Comparison of ENCODE assay signal across 17 cellular contexts in the genomic region with DNA sequence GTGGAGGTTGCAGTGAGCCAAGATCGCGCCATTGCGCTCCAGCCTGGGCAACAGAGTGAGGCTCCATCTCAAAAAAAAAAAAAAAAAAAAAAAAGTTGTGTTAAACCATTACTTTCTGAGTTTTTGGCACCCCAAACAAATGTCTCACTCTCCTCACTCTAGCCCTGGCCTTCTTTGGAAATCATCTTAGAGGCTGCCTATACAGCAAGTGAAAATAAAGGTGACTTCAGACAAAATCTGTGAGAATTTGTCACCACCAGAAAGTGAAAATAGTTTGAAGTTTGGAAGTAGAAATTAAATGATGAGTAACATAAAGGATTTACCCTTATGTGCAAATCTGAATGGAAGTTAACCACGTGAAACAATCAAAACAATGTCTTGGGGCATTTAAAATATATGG. TPM values are rescaled to one million over a fixed set of nuclear protein-coding genes. Genes with fewer than 3 reads are reported as not detected.
DNase-seq lines count a peak whose midpoint lies in the region; ATAC-seq lines count a peak whose summit lies in the region.
"Had no signal": no experiment of that assay in that cellular context is flagged by ENCODE, and none has a peak within 500 bp of the region (broad histone marks: within the 10 kb centered on the region; RNA-seq: fewer than 3 reads in every experiment).

No MANE protein-coding gene starts in this region.

- DNase-seq in activated CD4-positive, CD25-positive, alpha-beta regulatory T cell treated with anti-CD3 and anti-CD28 coated beads, Interleukin-2, amount 50 U/mL, for 72 hours, result no peak
- DNase-seq in activated T-cell treated with anti-CD3 and anti-CD28 coated beads, Interleukin-2, amount 50 U/mL, for 24 hours, result no peak
- DNase-seq in activated T-cell treated with anti-CD3 and anti-CD28 coated beads for 4 hours (no peak), OCI-M2 (lab: John Stamatoyannopoulos, UW; ENCODE audit: unreplicated experiment) (no peak)
- peak; percentile 15 for DNase-seq in activated naive CD4-positive, alpha-beta T cell treated with anti-CD3 and anti-CD28 coated beads for 36 hours
- DNase-seq in activated naive CD4-positive, alpha-beta T cell treated with anti-CD3 and anti-CD28 coated beads, Interleukin-2, amount 50 U/mL, for 16 hours, result no peak
- DNase-seq: Caco-2; CD4-positive, CD25-positive, alpha-beta regulatory T cell; CD8-positive, alpha-beta T cell; DMS153; DND-41; GM23248; H7; HCEC 1CT had no signal

- no peaks in the 10 kb centered on the region for H3K36me3 Mint-ChIP-seq in activated T-cell treated with anti-CD3 and anti-CD28 coated beads, Interleukin-2, amount 50 U/mL, for 24 hours (ENCODE audit: low read depth)
- H3K36me3 Mint-ChIP-seq in activated naive CD4-positive, alpha-beta T cell treated with anti-CD3 and anti-CD28 coated beads for 36 hours (ENCODE audit: low read depth), result no peaks in the 10 kb centered on the region
- peaks cover 5% of the 10 kb centered on the region for H3K36me3 Mint-ChIP-seq in activated T-helper 17 cell treated with anti-CD3 and anti-CD28 coated beads, Interleukin-2, amount 50 U/mL, for 72 hours (ENCODE audit: low read depth)
- H3K36me3 Mint-ChIP-seq: CD4-positive, CD25-positive, alpha-beta regulatory T cell; CD8-positive, alpha-beta T cell had no signal

- H3K4me1 Mint-ChIP-seq in activated T-cell treated with anti-CD3 and anti-CD28 coated beads, Interleukin-2, amount 50 U/mL, for 24 hours (ENCODE audit: low read depth), result peaks cover 29% of the 10 kb centered on the region
- H3K4me1 Mint-ChIP-seq in activated naive CD4-positive, alpha-beta T cell treated with anti-CD3 and anti-CD28 coated beads for 36 hours (ENCODE audit: low read depth), result peaks cover 37% of the 10 kb centered on the region
- peaks cover 25% of the 10 kb centered on the region for H3K4me1 Mint-ChIP-seq in activated T-helper 17 cell treated with anti-CD3 and anti-CD28 coated beads, Interleukin-2, amount 50 U/mL, for 72 hours
- H3K4me1 Mint-ChIP-seq: B cell had no signal

- no peaks in the 10 kb centered on the region for H3K9me3 Mint-ChIP-seq in activated T-cell treated with anti-CD3 and anti-CD28 coated beads, Interleukin-2, amount 50 U/mL, for 24 hours
- H3K9me3 Mint-ChIP-seq in activated naive CD4-positive, alpha-beta T cell treated with anti-CD3 and anti-CD28 coated beads for 36 hours, result no peaks in the 10 kb centered on the region
- H3K9me3 Mint-ChIP-seq in activated T-helper 17 cell treated with anti-CD3 and anti-CD28 coated beads, Interleukin-2, amount 50 U/mL, for 72 hours, result no peaks in the 10 kb centered on the region
- H3K9me3 Mint-ChIP-seq: CD4-positive, CD25-positive, alpha-beta regulatory T cell; CD8-positive, alpha-beta T cell had no signal

- no peak overlapping the region for H3K4me3 Mint-ChIP-seq in activated T-cell treated with anti-CD3 and anti-CD28 coated beads, Interleukin-2, amount 50 U/mL, for 24 hours
- no peak overlapping the region for H3K4me3 Mint-ChIP-seq in activated naive CD4-positive, alpha-beta T cell treated with anti-CD3 and anti-CD28 coated beads for 36 hours
- no peak overlapping the region for H3K4me3 Mint-ChIP-seq in activated T-helper 17 cell treated with anti-CD3 and anti-CD28 coated beads, Interleukin-2, amount 50 U/mL, for 72 hours
- H3K4me3 Mint-ChIP-seq: B cell; CD4-positive, CD25-positive, alpha-beta regulatory T cell; CD8-positive, alpha-beta T cell had no signal

- intact Hi-C loops in activated naive CD4-positive, alpha-beta T cell treated with anti-CD3 and anti-CD28 coated beads for 36 hours (cut with micrococcal nuclease), result no loop called here

- CTCF ChIA-PET in activated naive CD4-positive, alpha-beta T cell treated with anti-CD3 and anti-CD28 coated beads for 36 hours (lab: Charles Lee), result interaction anchor here (0.8 to 1.8 kb wide), 4 partner anchors 9 to 276 kb away, joined by 3 to 5 read pairs (median 3); no protein-coding TSS in a partner anchor

- no peaks in the 10 kb centered on the region for H3K27me3 Mint-ChIP-seq in activated T-cell treated with anti-CD3 and anti-CD28 coated beads, Interleukin-2, amount 50 U/mL, for 24 hours
- H3K27me3 Mint-ChIP-seq in activated naive CD4-positive, alpha-beta T cell treated with anti-CD3 and anti-CD28 coated beads for 36 hours (ENCODE audit: low read depth), result no peaks in the 10 kb centered on the region
- H3K27me3 Mint-ChIP-seq in activated T-helper 17 cell treated with anti-CD3 and anti-CD28 coated beads, Interleukin-2, amount 50 U/mL, for 72 hours, result no peaks in the 10 kb centered on the region
- H3K27me3 Mint-ChIP-seq: B cell; CD4-positive, CD25-positive, alpha-beta regulatory T cell had no signal

- H3K27ac Mint-ChIP-seq in activated T-cell treated with anti-CD3 and anti-CD28 coated beads, Interleukin-2, amount 50 U/mL, for 24 hours, result peak overlapping the region; percentile 19
- H3K27ac Mint-ChIP-seq in activated naive CD4-positive, alpha-beta T cell treated with anti-CD3 and anti-CD28 coated beads for 36 hours, result peak overlapping the region; percentile 56
- H3K27ac Mint-ChIP-seq in activated T-helper 17 cell treated with anti-CD3 and anti-CD28 coated beads, Interleukin-2, amount 50 U/mL, for 72 hours, result no peak overlapping the region
- H3K27ac Mint-ChIP-seq: B cell; CD4-positive, CD25-positive, alpha-beta regulatory T cell; CD8-positive, alpha-beta T cell had no signal

- peak; percentile 34 to 68 for ATAC-seq in activated CD4-positive, CD25-positive, alpha-beta regulatory T cell treated with anti-CD3 and anti-CD28 coated beads, Interleukin-2, amount 50 U/mL, for 24 hours
- peak; percentile 13 for ATAC-seq in activated T-helper 17 cell treated with anti-CD3 and anti-CD28 coated beads, Interleukin-2, amount 50 U/mL, for 72 hours (replicated peaks)
- ATAC-seq: CD8-positive, alpha-beta T cell had no signal

RNA-seq across cellular contexts. Expression of a gene that starts 7.2 kb away (rescaled TPM):
- total RNA-seq in activated naive CD4-positive, alpha-beta T cell treated with anti-CD3 and anti-CD28 coated beads for 36 hours, result 10 to 100 TPM; 25.0 to 29.6 TPM
- total RNA-seq in activated T-helper 17 cell treated with anti-CD3 and anti-CD28 coated beads, Interleukin-2, amount 50 U/mL, for 72 hours, result 10 to 100 TPM; 34.3 to 43.6 TPM
